In genomic region chr22:45240810-45241631, GRCh38 we compare ENCODE assay signal across 8 cellular contexts. TPM values are rescaled to one million over a fixed set of nuclear protein-coding genes. Genes with fewer than 3 reads are reported as not detected.
DNase-seq lines count a peak whose midpoint lies in the region; ATAC-seq and TF ChIP-seq lines count a peak whose summit lies in the region.

TSS of gene KIAA0930 (minus strand) at chr22:45240894. CDS start at chr22:45240703, 191 bp downstream.

- ATAC-seq in HG02885 (IDR thresholded peaks at IDR 0.05; ENCODE audit: poor library complexity, unreplicated experiment) = peak; percentile 72

- H2AFZ ChIP-seq in OCI-LY7 (ENCODE audit: low read length) = peak within 1 kb of the TSS; percentile 51; the same call in 1 of the 2 replicates

- intact Hi-C loops in OCI-LY7 (cut with micrococcal nuclease; ENCODE audit: unreplicated experiment) = no loop called here

- H3K4me1 ChIP-seq in OCI-LY7 (ENCODE audit: insufficient read depth, low read length, poor library complexity, severe bottlenecking) = peaks cover 72% of the 10 kb centered on the region

- peaks cover 39% of the 10 kb centered on the region for H3K79me2 ChIP-seq in OCI-LY7 (ENCODE audit: insufficient read depth, low read depth, low read length)

- peak within 1 kb of the TSS; percentile 55 for H3K27ac ChIP-seq in OCI-LY7 (ENCODE audit: low read depth, low read length, poor library complexity, severe bottlenecking)

- peaks cover 26% of the 10 kb centered on the region; the same call in 1 of the 2 replicates for H3K36me3 ChIP-seq in OCI-LY7 (ENCODE audit: insufficient read depth, low read length)

- POLR2A ChIA-PET in OCI-LY7 (lab: Charles Lee) = no interaction called here

- peaks cover 16% of the 10 kb centered on the region for H4K20me1 ChIP-seq in OCI-LY7 (ENCODE audit: insufficient read depth, low read length)

- H3K9me2 ChIP-seq in OCI-LY7 (ENCODE audit: insufficient read depth, low read length) = no peaks in the 10 kb centered on the region

- peak; percentile 10 for DNase-seq in DMS53 treated with DMSO at 0.1 percent for 48 hours (lab: John Stamatoyannopoulos, UW; ENCODE audit: unreplicated experiment)
- DNase-seq in OCI-LY7 (ENCODE audit: low spot score) = peak; percentile 90
- DNase-seq in activated T-cell treated with anti-CD3 and anti-CD28 coated beads, Interleukin-2, amount 50 U/mL, for 1 hour = peak; percentile 81
- DNase-seq in epithelial cell of proximal tubule (ENCODE audit: low read depth) = no peak
- DNase-seq in mucosa of gallbladder (ENCODE audit: low spot score) = peak; percentile 86
- peak; percentile 72 to 76 for DNase-seq in stimulated activated CD8-positive, alpha-beta memory T cell treated with anti-CD3 and anti-CD28 coated beads, Interleukin-4, amount 100 ng/mL, for 1 hour (ENCODE audit: low read depth in 2 of 2, low spot score in 1 of 2)
- no peak for DNase-seq in KG1 (lab: John Stamatoyannopoulos, UW)

- no TSS peak for BruUV-seq in OCI-LY7 (replicated peaks; lab: Mats Ljungman, UMichigan)

- H3K9me3 ChIP-seq in OCI-LY7 (ENCODE audit: low read length) = no peaks in the 10 kb centered on the region

- TF ChIP-seq CTCF in OCI-LY7 (conservative IDR thresholded peaks at IDR 0.05; ENCODE audit: low read length) (no peak), epithelial cell of proximal tubule (conservative IDR thresholded peaks at IDR 0.05; ENCODE audit: low read depth, low read length) (no peak)

- CTCF ChIA-PET in OCI-LY7 (lab: Charles Lee; ENCODE audit: unreplicated experiment) = no interaction called here

- peak within 1 kb of the TSS; percentile 84 for H3K4me3 ChIP-seq in OCI-LY7 (ENCODE audit: low read depth, low read length, poor library complexity, severe bottlenecking)
- peak within 1 kb of the TSS; percentile 71 for H3K4me3 ChIP-seq in epithelial cell of proximal tubule (ENCODE audit: low read depth, low read length)

- peak within 1 kb of the TSS; percentile 89 for H3K4me2 ChIP-seq in OCI-LY7 (ENCODE audit: low read length)

RNA-seq across cellular contexts. Expression of gene KIAA0930, which starts in this region (rescaled TPM):
- total RNA-seq in OCI-LY7 (2014; rRNA removed; shearing (Covaris generic)) = 55.1 and 80.7 TPM in 2 replicates
- total RNA-seq in OCI-LY7 (2022) (85.3 and 93.9 TPM in 2 replicates), epithelial cell of proximal tubule (33.2 and 40.2 TPM in 2 replicates), mucosa of gallbladder (93.1 TPM)

Comparison
In these comparisons a context has a peak if more than half of its experiments do, and no peak if none do; other contexts are left out.
1. DNase-seq: peak in DMS53 treated with DMSO at 0.1 percent for 48 hours (single experiment), OCI-LY7 (single experiment), activated T-cell treated with anti-CD3 and anti-CD28 coated beads, Interleukin-2, amount 50 U/mL, for 1 hour (single experiment), mucosa of gallbladder (single experiment) and stimulated activated CD8-positive, alpha-beta memory T cell treated with anti-CD3 and anti-CD28 coated beads, Interleukin-4, amount 100 ng/mL, for 1 hour (2 of 2); none in epithelial cell of proximal tubule (single experiment) and KG1 (single experiment).